Comparison of ENCODE assay signal across 9 cellular contexts in the genomic region with DNA sequence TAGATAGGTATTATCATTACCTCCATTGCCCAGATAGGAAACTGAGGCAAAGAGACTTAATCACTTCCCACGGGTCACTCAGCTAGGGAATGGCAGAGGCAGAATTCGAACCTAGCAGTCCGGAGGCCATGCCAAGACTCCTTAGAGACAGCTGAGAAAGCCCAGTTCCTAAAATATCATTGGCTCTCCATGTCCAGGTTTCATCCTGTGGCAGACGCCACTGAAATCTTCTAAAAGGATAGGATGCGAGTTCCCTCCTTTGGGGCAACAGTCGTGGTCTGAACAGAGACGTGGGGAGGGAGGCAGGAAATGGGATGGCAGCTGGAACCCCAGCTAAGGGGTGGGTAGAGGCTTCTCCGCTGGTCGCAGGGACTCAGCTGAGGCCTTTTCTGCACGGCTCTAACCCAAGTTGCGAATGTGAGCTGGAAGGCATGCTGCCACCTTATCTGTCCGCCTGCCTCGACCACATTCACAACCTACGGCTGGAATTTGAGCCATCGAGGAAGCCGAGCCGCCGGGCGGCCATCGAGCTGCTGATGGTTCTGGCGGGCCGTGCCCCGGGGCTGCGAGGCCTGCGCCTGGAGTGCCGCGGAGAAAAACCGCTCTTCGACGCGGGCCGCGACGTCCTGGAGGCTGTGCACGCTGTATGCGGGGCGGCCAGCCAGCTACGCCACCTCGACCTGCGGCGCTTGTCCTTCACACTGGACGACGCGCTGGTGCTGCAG. TPM values are rescaled to one million over a fixed set of nuclear protein-coding genes. Genes with fewer than 3 reads are reported as not detected.
DNase-seq lines count a peak whose midpoint lies in the region; ATAC-seq, FAIRE-seq and TF ChIP-seq lines count a peak whose summit lies in the region.
"Had no signal": no experiment of that assay in that cellular context is flagged by ENCODE, and none has a peak within 500 bp of the region (broad histone marks: within the 10 kb centered on the region; RNA-seq: fewer than 3 reads in every experiment).

No MANE protein-coding gene starts in this region.

- H3K36me3 ChIP-seq in CD8-positive, alpha-beta T cell (ENCODE audit: insufficient read depth, low read length), result no peaks in the 10 kb centered on the region
- H3K36me3 ChIP-seq in ectodermal cell (ENCODE audit: control insufficient read depth, insufficient read depth, low read length) (no peaks in the 10 kb centered on the region), parathyroid adenoma (ENCODE audit: control insufficient read depth, insufficient read depth, low read length) (no peaks in the 10 kb centered on the region), small intestine (ENCODE audit: control insufficient read depth in 2 of 2, insufficient read depth in 2 of 2, low read length in 2 of 2) (no peaks in the 10 kb centered on the region)

- TF ChIP-seq CTCF in CD8-positive, alpha-beta T cell (IDR thresholded peaks at IDR 0.05), result no peak
- TF ChIP-seq CTCF in parathyroid adenoma (IDR thresholded peaks at IDR 0.05), result no peak

- peaks cover 41% of the 10 kb centered on the region for H3K27me3 Mint-ChIP-seq in CD8-positive, alpha-beta T cell (ENCODE audit: low read depth)

- no peak for DNase-seq in CD8-positive, alpha-beta T cell
- DNase-seq in NCI-H2196 (lab: John Stamatoyannopoulos, UW; ENCODE audit: unreplicated experiment) (peak; percentile 30), KBM-7 (no peak), NCI-H1694 treated with DMSO at 0.1 percent for 48 hours (lab: John Stamatoyannopoulos, UW) (no peak), small intestine (no peak), NCI-H446 treated with DMSO at 0.1 percent for 48 hours (lab: John Stamatoyannopoulos, UW) (no peak)
- DNase-seq: activated CD4-positive, CD25-positive, alpha-beta regulatory T cell had no signal

- CTCF ChIA-PET in CD8-positive, alpha-beta T cell (lab: Charles Lee), result interaction anchor here (0.5 to 3.8 kb wide), 7 partner anchors 11 to 679 kb away, joined by 3 to 16 read pairs (median 5); a partner anchor contains a TSS

- H3K27ac Mint-ChIP-seq in CD8-positive, alpha-beta T cell, result no peak overlapping the region

- no peak for FAIRE-seq in small intestine (lab: Jason Lieb, UNC)

- H3K27ac ChIP-seq in CD8-positive, alpha-beta T cell (ENCODE audit: low read depth, low read length), result no peak overlapping the region
- H3K27ac ChIP-seq in ectodermal cell (ENCODE audit: insufficient read depth, low read depth, low read length, poor library complexity, severe bottlenecking), result no peak overlapping the region
- H3K27ac ChIP-seq in parathyroid adenoma, result peak overlapping the region; percentile 74
- no peak overlapping the region for H3K27ac ChIP-seq in small intestine (ENCODE audit: low read depth in 1 of 2, low read length in 1 of 2)

- no peaks in the 10 kb centered on the region for H3K79me2 ChIP-seq in parathyroid adenoma

- H3K9me3 Mint-ChIP-seq in CD8-positive, alpha-beta T cell, result no peaks in the 10 kb centered on the region

- peak overlapping the region; percentile 76 for H3K4me2 ChIP-seq in parathyroid adenoma (ENCODE audit: low read length)

- POLR2A ChIA-PET in CD8-positive, alpha-beta T cell (lab: Charles Lee), result interaction anchor here (0.5 to 1.7 kb wide), 2 partner anchors 134 to 365 kb away, joined by 4 read pairs; no protein-coding TSS in a partner anchor

- H3K4me3 Mint-ChIP-seq in CD8-positive, alpha-beta T cell, result no peak overlapping the region

- peaks cover 63% of the 10 kb centered on the region for H3K4me1 ChIP-seq in CD8-positive, alpha-beta T cell (ENCODE audit: insufficient read depth, low read length)
- H3K4me1 ChIP-seq in ectodermal cell (ENCODE audit: control insufficient read depth, insufficient read depth, low read length) (peaks cover 19% of the 10 kb centered on the region), parathyroid adenoma (peaks cover 12% of the 10 kb centered on the region), small intestine (ENCODE audit: control insufficient read depth in 2 of 2, insufficient read depth in 1 of 2, low read depth in 1 of 2, low read length in 1 of 2) (peaks cover 4 to 24% of the 10 kb centered on the region in 2 donors)

- ATAC-seq in CD8-positive, alpha-beta T cell, result no peak

- H3K27me3 ChIP-seq in CD8-positive, alpha-beta T cell (ENCODE audit: insufficient read depth, low read length), result peaks cover 39% of the 10 kb centered on the region
- H3K27me3 ChIP-seq in ectodermal cell (ENCODE audit: control insufficient read depth, insufficient read depth, low read length, poor library complexity, severe bottlenecking) (peaks cover 100% of the 10 kb centered on the region), parathyroid adenoma (ENCODE audit: control insufficient read depth, insufficient read depth, low read length) (no peaks in the 10 kb centered on the region), small intestine (ENCODE audit: control insufficient read depth in 2 of 2, insufficient read depth in 2 of 2, low read length in 2 of 2) (peaks cover 10 to 13% of the 10 kb centered on the region in 2 donors)

- H3K9me3 ChIP-seq in CD8-positive, alpha-beta T cell (ENCODE audit: low read length), result no peaks in the 10 kb centered on the region
- H3K9me3 ChIP-seq in ectodermal cell (ENCODE audit: control insufficient read depth, low read length) (no peaks in the 10 kb centered on the region), parathyroid adenoma (ENCODE audit: control insufficient read depth, low read length) (no peaks in the 10 kb centered on the region), small intestine (ENCODE audit: control insufficient read depth, low read depth) (no peaks in the 10 kb centered on the region)

- intact Hi-C loops in CD8-positive, alpha-beta T cell (cut with DNase I, micrococcal nuclease), result no loop called here

- in situ Hi-C loops in KBM-7 (cut with MboI; ENCODE audit: low pct_unique_long_range_greater_than_20kb, low sequenced_read_pairs), result no loop called here

- peak overlapping the region; percentile 80 for H2AFZ ChIP-seq in parathyroid adenoma

- H3K36me3 Mint-ChIP-seq in CD8-positive, alpha-beta T cell, result no peaks in the 10 kb centered on the region

- 6 to 7% methylated on average over 44 of the region's 44 CpGs for WGBS in ectodermal cell, 2 experiments
- 16 to 35% (median 27%) methylated on average over 43 to 44 of the region's 44 CpGs for whole genome bisulfite sequencing in small intestine, 3 donors

- peaks cover 46% of the 10 kb centered on the region for H3K4me1 Mint-ChIP-seq in CD8-positive, alpha-beta T cell (ENCODE audit: low read depth)

- no peak overlapping the region for H3K9ac ChIP-seq in parathyroid adenoma

- peak overlapping the region; percentile 19 for H3K4me3 ChIP-seq in CD8-positive, alpha-beta T cell (ENCODE audit: low read depth, low read length)
- peak overlapping the region; percentile 32 for H3K4me3 ChIP-seq in ectodermal cell (ENCODE audit: insufficient read depth, low read depth, low read length)
- peak overlapping the region; percentile 75 for H3K4me3 ChIP-seq in parathyroid adenoma (ENCODE audit: low read depth, low read length)
- peak overlapping the region in 1 of 2 donors; percentile 23 for H3K4me3 ChIP-seq in small intestine (ENCODE audit: low read depth in 1 of 2, low read length in 2 of 2)

RNA-seq across cellular contexts. Expression of a gene that starts 1.9 kb away (rescaled TPM):
- 1 to 10 TPM; 5.2 to 9.5 TPM for total RNA-seq in CD8-positive, alpha-beta T cell
- polyA plus RNA-seq in ectodermal cell (2013, experiment 1 of 4), result not detected
- not detected for polyA plus RNA-seq in ectodermal cell (2013, experiment 2 of 4)
- 1.6 TPM for polyA plus RNA-seq in ectodermal cell (2013, experiment 3 of 4)
- 0.53 TPM for polyA plus RNA-seq in ectodermal cell (2013, experiment 4 of 4)
- 10 to 100 TPM in 1 of 3 donors, 1 to 10 TPM in 2; 4.6 to 15.1 (median 6.3) TPM for polyA plus RNA-seq in small intestine

RNA-seq across cellular contexts. Expression of a gene that starts 2.8 kb away (rescaled TPM):
- total RNA-seq in CD8-positive, alpha-beta T cell, result 1 to 10 TPM; 4.4 to 6.4 TPM
- polyA plus RNA-seq in ectodermal cell (2013, experiment 1 of 4), result 0.70 TPM
- polyA plus RNA-seq in ectodermal cell (2013, experiment 2 of 4), result 0.21 TPM
- not detected for polyA plus RNA-seq in ectodermal cell (2013, experiment 3 of 4)
- polyA plus RNA-seq in ectodermal cell (2013, experiment 4 of 4), result 0.20 TPM
- polyA plus RNA-seq in small intestine, result 10 to 100 TPM in 1 of 3 donors, 1 to 10 TPM in 2; 5.8 to 13.1 (median 7.6) TPM

RNA-seq across cellular contexts. Expression of a gene that starts 2.9 kb away (rescaled TPM):
- 10 to 100 TPM; 15.5 to 17.1 TPM for total RNA-seq in CD8-positive, alpha-beta T cell
- polyA plus RNA-seq in ectodermal cell (2013, experiment 1 of 4), result 0.37 TPM
- polyA plus RNA-seq in ectodermal cell (2013, experiment 2 of 4), result 0.52 TPM
- polyA plus RNA-seq in ectodermal cell (2013, experiment 3 of 4), result 0.69 TPM
- polyA plus RNA-seq in ectodermal cell (2013, experiment 4 of 4), result 0.65 TPM
- polyA plus RNA-seq in small intestine, result 10 to 100 TPM; 18.8 to 37.8 (median 28.4) TPM

RNA-seq across cellular contexts. Expression of a gene that starts 7.7 kb away (rescaled TPM):
- total RNA-seq in CD8-positive, alpha-beta T cell, result under 1 TPM; 0.36 to 0.71 TPM
- polyA plus RNA-seq in ectodermal cell (2013, experiment 1 of 4), result 13.2 TPM
- polyA plus RNA-seq in ectodermal cell (2013, experiment 2 of 4), result 8.1 TPM
- 7.0 TPM for polyA plus RNA-seq in ectodermal cell (2013, experiment 3 of 4)
- polyA plus RNA-seq in ectodermal cell (2013, experiment 4 of 4), result 7.3 TPM
- 10 to 100 TPM in 2 of 3 donors, 1 to 10 TPM in 1; 8.7 to 17.1 (median 10.3) TPM for polyA plus RNA-seq in small intestine

RNA-seq across cellular contexts. Expression of a gene that starts 11.8 kb away (rescaled TPM):
- 1 to 10 TPM in 1 of 2 experiments, under 1 TPM in 1; 0.58 to 1.2 TPM for total RNA-seq in CD8-positive, alpha-beta T cell
- 2.8 TPM for polyA plus RNA-seq in ectodermal cell (2013, experiment 1 of 4)
- 4.2 TPM for polyA plus RNA-seq in ectodermal cell (2013, experiment 2 of 4)
- 4.0 TPM for polyA plus RNA-seq in ectodermal cell (2013, experiment 3 of 4)
- 4.7 TPM for polyA plus RNA-seq in ectodermal cell (2013, experiment 4 of 4)
- polyA plus RNA-seq in small intestine, result 1 to 10 TPM in 2 of 3 donors, under 1 TPM in 1; 0.89 to 4.9 (median 1.6) TPM
